In the genomic region with DNA sequence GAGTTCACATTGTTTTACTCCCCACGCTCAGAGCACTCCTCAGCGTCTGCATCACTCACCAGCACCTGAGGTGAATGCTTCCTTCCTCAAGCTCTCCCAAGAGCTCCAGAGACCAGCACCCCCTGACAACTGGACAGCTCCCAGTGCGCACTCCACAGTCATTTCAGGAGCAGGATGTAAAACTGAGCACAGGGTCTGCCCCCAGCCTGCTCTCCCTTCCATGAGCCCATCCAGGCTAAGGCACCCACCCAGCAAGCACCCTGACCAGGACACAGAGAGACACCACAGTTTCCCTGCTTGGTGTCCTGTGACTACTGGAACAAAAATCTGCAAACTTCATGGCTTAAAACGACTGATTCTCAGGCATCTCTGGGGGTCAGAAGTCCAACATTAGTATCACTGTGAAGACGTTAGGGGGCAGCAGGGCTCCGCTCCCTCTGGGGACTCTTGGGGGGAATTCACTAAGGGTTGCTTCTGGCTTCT, we compare ENCODE assay signal across 8 cellular contexts. TPM values are rescaled to one million over a fixed set of nuclear protein-coding genes. Genes with fewer than 3 reads are reported as not detected.
A peak's percentile ranks its signal among the peaks of the same experiment; 100 is the strongest.
DNase-seq lines count a peak whose midpoint lies in the region; ATAC-seq lines count a peak whose summit lies in the region.

No MANE protein-coding gene starts in this region.

- no peaks in the 10 kb centered on the region for H3K4me1 ChIP-seq in SJCRH30

- ATAC-seq in GM21367 (IDR thresholded peaks at IDR 0.05; ENCODE audit: unreplicated experiment) = no peak

- peak; percentile 22 for DNase-seq in stimulated activated CD4-positive, alpha-beta T cell treated with anti-CD3 and anti-CD28 coated beads, Interleukin-15, amount 100 ng/mL, for 24 hours
- DNase-seq in stimulated activated CD4-positive, alpha-beta T cell treated with anti-CD3 and anti-CD28 coated beads, Interleukin-4, amount 100 ng/mL, for 1 hour = no peak
- DNase-seq in SJCRH30 (peak; percentile 43 to 53), glomerular visceral epithelial cell (ENCODE audit: extremely low spot score) (peak; percentile 7), NCI-H446 treated with DMSO at 0.1 percent for 48 hours (lab: John Stamatoyannopoulos, UW) (no peak), OCI-M2 (lab: John Stamatoyannopoulos, UW; ENCODE audit: unreplicated experiment) (no peak), NCI-H1105 (lab: John Stamatoyannopoulos, UW) (no peak)

- H3K27me3 ChIP-seq in SJCRH30 = no peaks in the 10 kb centered on the region

- H3K36me3 ChIP-seq in SJCRH30 = no peaks in the 10 kb centered on the region

- no peaks in the 10 kb centered on the region for H3K9me3 ChIP-seq in SJCRH30 (replicated peaks)

- H3K27ac ChIP-seq in SJCRH30 = no peak overlapping the region

- no peak overlapping the region for H3K4me3 ChIP-seq in SJCRH30

RNA-seq across cellular contexts. Expression of a gene that starts 3.3 kb away (rescaled TPM):
- total RNA-seq in SJCRH30 (2014; rRNA removed; shearing (Covaris generic)) = not detected in 2 replicates

RNA-seq across cellular contexts. Expression of a gene that starts 24.6 kb away (rescaled TPM):
- total RNA-seq in SJCRH30 (2014; rRNA removed; shearing (Covaris generic)) = not detected in 2 replicates

RNA-seq across cellular contexts. Expression of a gene that starts 36.8 kb away (rescaled TPM):
- not detected in 2 replicates for total RNA-seq in SJCRH30 (2014; rRNA removed; shearing (Covaris generic))

RNA-seq across cellular contexts. Expression of a gene that starts 53.6 kb away (rescaled TPM):
- total RNA-seq in SJCRH30 (2014; rRNA removed; shearing (Covaris generic)) = not detected in 2 replicates

RNA-seq across cellular contexts. Expression of a gene that starts 55.3 kb away (rescaled TPM):
- total RNA-seq in SJCRH30 (2014; rRNA removed; shearing (Covaris generic)) = not detected in 2 replicates

Comparison
In these comparisons a context has a peak if more than half of its experiments do, and no peak if none do; other contexts are left out.
1. DNase-seq: peak in stimulated activated CD4-positive, alpha-beta T cell treated with anti-CD3 and anti-CD28 coated beads, Interleukin-15, amount 100 ng/mL, for 24 hours (single experiment), SJCRH30 (2 of 2) and glomerular visceral epithelial cell (single experiment); none in stimulated activated CD4-positive, alpha-beta T cell treated with anti-CD3 and anti-CD28 coated beads, Interleukin-4, amount 100 ng/mL, for 1 hour (single experiment), NCI-H446 treated with DMSO at 0.1 percent for 48 hours (single experiment), OCI-M2 (single experiment) and NCI-H1105 (single experiment).